ENCODE assay signal across 8 cellular contexts in genomic region chr1:37859507-37860345, GRCh38. TPM values are rescaled to one million over a fixed set of nuclear protein-coding genes. Genes with fewer than 3 reads are reported as not detected.
DNase-seq lines count a peak whose midpoint lies in the region; TF ChIP-seq lines count a peak whose summit lies in the region.

TSS of gene MTF1 (minus strand) at chr1:37859592. CDS start at chr1:37857658, 1,934 bp downstream.

- H3K9me3 ChIP-seq in SK-N-MC (ENCODE audit: low read depth, low read length), result no peaks in the 10 kb centered on the region
- H3K9me3 ChIP-seq in testis, result no peaks in the 10 kb centered on the region

- H3K4me3 Mint-ChIP-seq in HFFc6, result peak within 1 kb of the TSS; percentile 99
- H3K4me3 Mint-ChIP-seq in activated naive CD4-positive, alpha-beta T cell treated with anti-CD3 and anti-CD28 coated beads, Interleukin-2, amount 10 ng/mL, durations not matched to agents 7 days and 5 days, result peak within 1 kb of the TSS; percentile 93

- H3K4me1 ChIP-seq in testis, result peaks cover 13% of the 10 kb centered on the region

- DNase-seq in HFFc6 (peak; percentile 96), NB4 (ENCODE audit: low read depth) (peak; percentile 98), SK-N-MC (ENCODE audit: low read depth, low spot score) (peak; percentile 87), globus pallidus (ENCODE audit: low spot score) (peak; percentile 98), occipital lobe (lab: John Stamatoyannopoulos, UW) (peak; percentile 95), testis (peak; percentile 98)
- DNase-seq in activated naive CD4-positive, alpha-beta T cell treated with anti-CD3 and anti-CD28 coated beads, Interleukin-2, amount 10 ng/mL, durations not matched to agents 7 days and 5 days, result peak; percentile 98

- peaks cover 16% of the 10 kb centered on the region for H3K36me3 ChIP-seq in SK-N-MC (ENCODE audit: insufficient read depth, low read length)
- no peaks in the 10 kb centered on the region for H3K36me3 ChIP-seq in testis (ENCODE audit: low read depth, missing control alignments)

- CTCF ChIA-PET in activated naive CD4-positive, alpha-beta T cell treated with anti-CD3 and anti-CD28 coated beads, Interleukin-2, amount 10 ng/mL, durations not matched to agents 7 days and 5 days (lab: Charles Lee), result interaction anchor here (1.1 to 3.0 kb wide), 14 partner anchors 9 to 177 kb away, joined by 3 to 22 read pairs (median 7); partner anchors contain the start of genes C1orf122, CDCA8 and YRDC

- intact Hi-C loops in testis (cut with DNase I; ENCODE audit: low total_unique reads), result no loop called here

- H3K27ac Mint-ChIP-seq in HFFc6, result peak within 1 kb of the TSS; percentile 98
- peak within 1 kb of the TSS; percentile 96 for H3K27ac Mint-ChIP-seq in activated naive CD4-positive, alpha-beta T cell treated with anti-CD3 and anti-CD28 coated beads, Interleukin-2, amount 10 ng/mL, durations not matched to agents 7 days and 5 days

- H3K27ac ChIP-seq in SK-N-MC (peak within 1 kb of the TSS; percentile 84), testis (peak within 1 kb of the TSS; percentile 85 to 90)

- H3K4me1 Mint-ChIP-seq in HFFc6 (ENCODE audit: low read depth), result peaks cover 39% of the 10 kb centered on the region
- peaks cover 35% of the 10 kb centered on the region for H3K4me1 Mint-ChIP-seq in activated naive CD4-positive, alpha-beta T cell treated with anti-CD3 and anti-CD28 coated beads, Interleukin-2, amount 10 ng/mL, durations not matched to agents 7 days and 5 days

- TF ChIP-seq POLR2A in NB4 (IDR thresholded peaks at IDR 0.05; ENCODE audit: extremely low read depth, insufficient read length) (peak; percentile 89), testis (IDR thresholded peaks at IDR 0.05) (peak; percentile 41)

- peaks cover 2% of the 10 kb centered on the region for H3K27me3 Mint-ChIP-seq in HFFc6 (ENCODE audit: insufficient read depth)
- no peaks in the 10 kb centered on the region for H3K27me3 Mint-ChIP-seq in activated naive CD4-positive, alpha-beta T cell treated with anti-CD3 and anti-CD28 coated beads, Interleukin-2, amount 10 ng/mL, durations not matched to agents 7 days and 5 days

- peak; percentile 98 for TF ChIP-seq CTCF in HFFc6 (IDR thresholded peaks at IDR 0.05)
- peak; percentile 85 for TF ChIP-seq CTCF in NB4 (IDR thresholded peaks at IDR 0.05; ENCODE audit: low read depth, low read length)
- TF ChIP-seq CTCF in testis (IDR thresholded peaks at IDR 0.05), result peak; percentile 89 to 94 (median 92)

- WGBS in testis, 2 donors, result 0 to 2% methylated on average over 13 to 60 of the region's 61 CpGs

- peaks cover 27% of the 10 kb centered on the region for H3K36me3 Mint-ChIP-seq in HFFc6 (ENCODE audit: low read depth)
- H3K36me3 Mint-ChIP-seq in activated naive CD4-positive, alpha-beta T cell treated with anti-CD3 and anti-CD28 coated beads, Interleukin-2, amount 10 ng/mL, durations not matched to agents 7 days and 5 days, result peaks cover 30% of the 10 kb centered on the region

- no peaks in the 10 kb centered on the region for H3K27me3 ChIP-seq in testis

- peak within 1 kb of the TSS; percentile 84 for H3K4me3 ChIP-seq in GM08714 (ENCODE audit: low read length)
- peak within 1 kb of the TSS; percentile 96 for H3K4me3 ChIP-seq in NB4 (ENCODE audit: low read depth, low read length)
- peak within 1 kb of the TSS; percentile 88 for H3K4me3 ChIP-seq in SK-N-MC
- H3K4me3 ChIP-seq in testis, result peak within 1 kb of the TSS; percentile 70 to 94

- H3K9me3 Mint-ChIP-seq in HFFc6, result no peaks in the 10 kb centered on the region
- no peaks in the 10 kb centered on the region for H3K9me3 Mint-ChIP-seq in activated naive CD4-positive, alpha-beta T cell treated with anti-CD3 and anti-CD28 coated beads, Interleukin-2, amount 10 ng/mL, durations not matched to agents 7 days and 5 days

- H3K9ac ChIP-seq in SK-N-MC (ENCODE audit: insufficient read length), result peak within 1 kb of the TSS; percentile 90

RNA-seq across cellular contexts. Expression of gene MTF1, which starts in this region (rescaled TPM):
- total RNA-seq in HFFc6 (2021; fragmentation: NEBNext Ultra II Directional; extraction: Animal tissue kit (Norgen Biotek cat#: 25700)), result 10 to 100 TPM; 20.2 to 24.4 (median 22.2) TPM
- total RNA-seq in occipital lobe, result 3.1 TPM
- 10 to 100 TPM; 12.8 to 16.8 TPM for total RNA-seq in testis
- polyA plus RNA-seq in testis (ENCODE audit: insufficient read depth, low read depth, low replicate concordance), result 35.9 TPM

Comparison
In these comparisons a context has a peak if more than half of its experiments do, and no peak if none do; other contexts are left out.
1. Peak in every context shown above with its lines: DNase-seq, H3K4me3 ChIP-seq and H3K27ac ChIP-seq.